In the genomic region with DNA sequence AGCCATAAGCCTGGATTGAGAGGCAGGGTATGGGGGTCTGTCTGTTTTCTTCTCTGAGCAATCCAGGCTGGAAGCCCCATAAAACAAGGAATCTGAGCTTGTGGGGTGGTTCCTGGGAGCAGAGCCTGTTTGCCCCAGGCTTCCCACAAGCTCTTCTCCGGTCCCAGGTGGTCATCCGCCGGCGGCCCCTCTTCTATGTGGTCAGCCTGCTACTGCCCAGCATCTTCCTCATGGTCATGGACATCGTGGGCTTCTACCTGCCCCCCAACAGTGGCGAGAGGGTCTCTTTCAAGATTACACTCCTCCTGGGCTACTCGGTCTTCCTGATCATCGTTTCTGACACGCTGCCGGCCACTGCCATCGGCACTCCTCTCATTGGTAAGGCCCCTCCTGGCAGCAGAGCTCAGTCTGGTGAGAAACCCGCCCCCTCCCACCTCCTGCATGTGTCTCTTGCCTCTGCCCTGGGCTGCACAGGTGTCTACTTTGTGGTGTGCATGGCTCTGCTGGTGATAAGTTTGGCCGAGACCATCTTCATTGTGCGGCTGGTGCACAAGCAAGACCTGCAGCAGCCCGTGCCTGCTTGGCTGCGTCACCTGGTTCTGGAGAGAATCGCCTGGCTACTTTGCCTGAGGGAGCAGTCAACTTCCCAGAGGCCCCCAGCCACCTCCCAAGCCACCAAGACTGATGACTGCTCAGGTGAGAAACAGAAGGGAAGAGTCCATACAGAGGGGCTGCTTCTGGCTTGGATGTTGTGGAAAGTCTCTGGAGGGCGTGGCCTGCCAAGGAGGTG, we compare ENCODE assay signal across 25 cellular contexts. TPM values are rescaled to one million over a fixed set of nuclear protein-coding genes. Genes with fewer than 3 reads are reported as not detected.
"Had no signal": no experiment of that assay in that cellular context is flagged by ENCODE, and none has a peak within 500 bp of the region (broad histone marks: within the 10 kb centered on the region; RNA-seq: fewer than 3 reads in every experiment).

No MANE protein-coding gene starts in this region.

- H3K27ac ChIP-seq: coronary artery, dorsolateral prefrontal cortex, epithelial cell of prostate, esophagus squamous epithelium, gastrocnemius medialis, heart right ventricle, left lung, lower lobe of right lung had no signal

- ATAC-seq: effector memory CD8-positive, alpha-beta T cell; esophagus mucosa; gastrocnemius medialis; heart right ventricle; left cardiac atrium; left lung; lower lobe of right lung; naive thymus-derived CD4-positive, alpha-beta T cell had no signal

- H3K4me1 ChIP-seq: esophagus squamous epithelium, gastrocnemius medialis, heart right ventricle, left lung, lower lobe of right lung had no signal

- DNase-seq: dermis blood vessel endothelial cell; dorsolateral prefrontal cortex; effector CD8-positive, alpha-beta T cell; effector memory CD8-positive, alpha-beta T cell; endodermal cell; erythroblast; esophagus squamous epithelium; foreskin fibroblast; foreskin melanocyte; gastrocnemius medialis; glutamatergic neuron; heart right ventricle; hippocampal formation; left cardiac atrium; left lung; lower lobe of right lung; mesenchymal stem cell; midbrain; naive thymus-derived CD4-positive, alpha-beta T cell had no signal

- H3K4me3 ChIP-seq: coronary artery, dorsolateral prefrontal cortex, esophagus squamous epithelium, gastrocnemius medialis, heart right ventricle, left lung, lower lobe of right lung had no signal

- H3K27me3 ChIP-seq: gastrocnemius medialis had no signal

- H3K36me3 ChIP-seq: esophagus squamous epithelium, gastrocnemius medialis, heart right ventricle, left lung, lower lobe of right lung had no signal

- H3K9me3 ChIP-seq: esophagus squamous epithelium, gastrocnemius medialis, heart right ventricle, left lung, lower lobe of right lung had no signal

RNA-seq across cellular contexts. Expression of gene HTR3A, which starts 11.6 kb away (rescaled TPM):
- total RNA-seq: dermis blood vessel endothelial cell; esophagus mucosa; esophagus squamous epithelium; gastrocnemius medialis; glomerular endothelial cell; liver; lower lobe of right lung; lung microvascular endothelial cell; naive thymus-derived CD4-positive, alpha-beta T cell had no signal
